1 cellular context compared by ENCODE assay signal in the genomic region with DNA sequence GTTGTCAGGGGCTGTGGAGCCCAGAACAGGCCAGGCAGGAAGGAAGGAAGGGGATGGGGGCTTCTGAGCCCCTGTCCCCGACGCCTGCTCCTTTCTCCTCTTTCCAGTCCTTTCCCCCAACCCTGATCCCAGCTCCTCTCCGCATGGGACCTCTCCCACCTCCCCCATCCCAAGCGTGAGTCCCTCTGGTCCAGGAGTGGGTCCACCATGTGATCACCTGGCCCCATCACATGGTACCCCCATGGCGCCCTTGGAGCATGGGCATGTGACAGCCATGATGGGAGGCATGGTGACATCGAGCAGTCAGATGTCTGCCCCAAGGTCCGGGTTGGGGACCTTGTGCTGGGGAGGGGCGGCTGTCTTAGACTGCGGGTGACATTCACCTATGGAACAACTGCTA.
TF ChIP-seq lines count a peak whose summit lies in the region.

No MANE protein-coding gene starts in this region.

TF ChIP-seq in HEK293, 187 proteins besides CTCF, POLR2A, EP300 and RAD21:
- TF ChIP-seq EGR2 (tag by site-specific recombination; IDR thresholded peaks at IDR 0.05; ENCODE audit: low read depth) (no peak), ZNF792 (tag by site-specific recombination; IDR thresholded peaks at IDR 0.05) (no peak), ZBTB8A (tag by site-specific recombination; IDR thresholded peaks at IDR 0.05) (no peak), ZNF426 (tag by site-specific recombination; IDR thresholded peaks at IDR 0.05) (no peak), ZSCAN16 (tag by site-specific recombination; IDR thresholded peaks at IDR 0.05) (no peak)
- TF ChIP-seq, protein P1, sequence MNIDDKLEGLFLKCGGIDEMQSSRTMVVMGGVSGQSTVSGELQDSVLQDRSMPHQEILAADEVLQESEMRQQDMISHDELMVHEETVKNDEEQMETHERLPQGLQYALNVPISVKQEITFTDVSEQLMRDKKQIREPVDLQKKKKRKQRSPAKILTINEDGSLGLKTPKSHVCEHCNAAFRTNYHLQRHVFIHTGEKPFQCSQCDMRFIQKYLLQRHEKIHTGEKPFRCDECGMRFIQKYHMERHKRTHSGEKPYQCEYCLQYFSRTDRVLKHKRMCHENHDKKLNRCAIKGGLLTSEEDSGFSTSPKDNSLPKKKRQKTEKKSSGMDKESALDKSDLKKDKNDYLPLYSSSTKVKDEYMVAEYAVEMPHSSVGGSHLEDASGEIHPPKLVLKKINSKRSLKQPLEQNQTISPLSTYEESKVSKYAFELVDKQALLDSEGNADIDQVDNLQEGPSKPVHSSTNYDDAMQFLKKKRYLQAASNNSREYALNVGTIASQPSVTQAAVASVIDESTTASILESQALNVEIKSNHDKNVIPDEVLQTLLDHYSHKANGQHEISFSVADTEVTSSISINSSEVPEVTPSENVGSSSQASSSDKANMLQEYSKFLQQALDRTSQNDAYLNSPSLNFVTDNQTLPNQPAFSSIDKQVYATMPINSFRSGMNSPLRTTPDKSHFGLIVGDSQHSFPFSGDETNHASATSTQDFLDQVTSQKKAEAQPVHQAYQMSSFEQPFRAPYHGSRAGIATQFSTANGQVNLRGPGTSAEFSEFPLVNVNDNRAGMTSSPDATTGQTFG (tag by site-specific recombination; IDR thresholded peaks at IDR 0.05; ENCODE audit: borderline replicate concordance) = 0 out of 2 replicates have a peak, but pooled peaks have one; percentile 18
